ENCODE assay signal across 1 cellular context in genomic region chr2:67463810-67464209, GRCh38.
A peak's percentile ranks its signal among the peaks of the same experiment; 100 is the strongest.
TF ChIP-seq lines count a peak whose summit lies in the region.

No MANE protein-coding gene starts in this region.

TF ChIP-seq in HEK293, 187 proteins besides CTCF, POLR2A, EP300 and RAD21 (continued from another document):
- TF ChIP-seq, protein P1, sequence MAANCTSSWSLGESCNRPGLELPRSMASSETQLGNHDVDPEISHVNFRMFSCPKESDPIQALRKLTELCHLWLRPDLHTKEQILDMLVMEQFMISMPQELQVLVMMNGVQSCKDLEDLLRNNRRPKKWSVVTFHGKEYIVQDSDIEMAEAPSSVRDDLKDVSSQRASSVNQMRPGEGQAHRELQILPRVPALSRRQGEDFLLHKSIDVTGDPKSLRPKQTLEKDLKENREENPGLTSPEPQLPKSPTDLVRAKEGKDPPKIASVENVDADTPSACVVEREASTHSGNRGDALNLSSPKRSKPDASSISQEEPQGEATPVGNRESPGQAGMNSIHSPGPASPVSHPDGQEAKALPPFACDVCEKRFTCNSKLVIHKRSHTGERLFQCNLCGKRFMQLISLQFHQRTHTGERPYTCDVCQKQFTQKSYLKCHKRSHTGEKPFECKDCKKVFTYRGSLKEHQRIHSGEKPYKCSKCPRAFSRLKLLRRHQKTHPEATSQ (tag by site-specific recombination; IDR thresholded peaks at IDR 0.05) = no peak
- TF ChIP-seq ZNF146 (tag by site-specific recombination; IDR thresholded peaks at IDR 0.05) = no peak
- TF ChIP-seq ZFHX2 (tag by site-specific recombination; conservative IDR thresholded peaks at IDR 0.05) = no peak
- no peak for TF ChIP-seq ZNF133 (tag by site-specific recombination; IDR thresholded peaks at IDR 0.05)
- TF ChIP-seq ZSCAN23 (tag by site-specific recombination; IDR thresholded peaks at IDR 0.05) = 0 out of 2 replicates have a peak, but pooled peaks have one; percentile 28
- TF ChIP-seq ZNF830 (tag by site-specific recombination; IDR thresholded peaks at IDR 0.05; ENCODE audit: low read depth) = no peak
- no peak; the same call in 1 of the 2 replicates for TF ChIP-seq KLF7 (tag by site-specific recombination; IDR thresholded peaks at IDR 0.05; ENCODE audit: borderline replicate concordance)
- no peak for TF ChIP-seq ELK4 (IDR thresholded peaks at IDR 0.05; ENCODE audit: borderline replicate concordance, low read depth, low read length)
- no peak for TF ChIP-seq ZNF174 (tag by site-specific recombination; IDR thresholded peaks at IDR 0.05)
- TF ChIP-seq, protein P2, sequence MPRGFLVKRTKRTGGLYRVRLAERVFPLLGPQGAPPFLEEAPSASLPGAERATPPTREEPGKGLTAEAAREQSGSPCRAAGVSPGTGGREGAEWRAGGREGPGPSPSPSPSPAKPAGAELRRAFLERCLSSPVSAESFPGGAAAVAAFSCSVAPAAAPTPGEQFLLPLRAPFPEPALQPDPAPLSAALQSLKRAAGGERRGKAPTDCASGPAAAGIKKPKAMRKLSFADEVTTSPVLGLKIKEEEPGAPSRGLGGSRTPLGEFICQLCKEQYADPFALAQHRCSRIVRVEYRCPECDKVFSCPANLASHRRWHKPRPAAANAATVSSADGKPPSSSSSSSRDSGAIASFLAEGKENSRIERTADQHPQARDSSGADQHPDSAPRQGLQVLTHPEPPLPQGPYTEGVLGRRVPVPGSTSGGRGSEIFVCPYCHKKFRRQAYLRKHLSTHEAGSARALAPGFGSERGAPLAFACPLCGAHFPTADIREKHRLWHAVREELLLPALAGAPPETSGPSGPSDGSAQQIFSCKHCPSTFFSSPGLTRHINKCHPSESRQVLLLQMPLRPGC (tag by site-specific recombination; IDR thresholded peaks at IDR 0.05) = peak; percentile 89
- TF ChIP-seq ZNF114 (tag by site-specific recombination; IDR thresholded peaks at IDR 0.05) = no peak
- TF ChIP-seq ATF2 (tag by site-specific recombination; IDR thresholded peaks at IDR 0.05; ENCODE audit: low read depth) = no peak; the same call in 1 of the 2 replicates
- no peak for TF ChIP-seq ZNF621 (tag by site-specific recombination; IDR thresholded peaks at IDR 0.05)
- no peak for TF ChIP-seq SETDB1 (IDR thresholded peaks at IDR 0.05; ENCODE audit: insufficient read length, low read length)
- no peak for TF ChIP-seq ZNF37A (tag by site-specific recombination; IDR thresholded peaks at IDR 0.05)
- TF ChIP-seq REST (tag by site-specific recombination; IDR thresholded peaks at IDR 0.05) = no peak
- no peak for TF ChIP-seq ZNF24 (tag by site-specific recombination; IDR thresholded peaks at IDR 0.05)
- peak; percentile 95 for TF ChIP-seq HOXD13 (CRISPR knock-in tag; IDR thresholded peaks at IDR 0.05; ENCODE audit: borderline replicate concordance)
- no peak for TF ChIP-seq ZNF132 (tag by site-specific recombination; IDR thresholded peaks at IDR 0.05; ENCODE audit: borderline replicate concordance)
- TF ChIP-seq ZNF548 (tag by site-specific recombination; IDR thresholded peaks at IDR 0.05) = no peak
- peak; percentile 97 for TF ChIP-seq ZNF629 (tag by site-specific recombination; IDR thresholded peaks at IDR 0.05)
- no peak for TF ChIP-seq YY1 (tag by site-specific recombination; IDR thresholded peaks at IDR 0.05)
- TF ChIP-seq ZNF549 (tag by site-specific recombination; IDR thresholded peaks at IDR 0.05) = no peak
- TF ChIP-seq ZNF140 (tag by site-specific recombination; IDR thresholded peaks at IDR 0.05) = no peak
- TF ChIP-seq ZNF585B (tag by site-specific recombination; IDR thresholded peaks at IDR 0.05) = no peak
- peak; percentile 79 for TF ChIP-seq ZXDB (tag by site-specific recombination; IDR thresholded peaks at IDR 0.05)
- TF ChIP-seq ZNF701 (tag by site-specific recombination; IDR thresholded peaks at IDR 0.05) = no peak
- TF ChIP-seq ZNF248 (tag by site-specific recombination; IDR thresholded peaks at IDR 0.05) = no peak
- TF ChIP-seq ZNF266 (tag by site-specific recombination; IDR thresholded peaks at IDR 0.05; ENCODE audit: low read depth) = no peak
- peak; percentile 77; the same call in 1 of the 2 replicates for TF ChIP-seq PBX3 (CRISPR knock-in tag; IDR thresholded peaks at IDR 0.05)
- TF ChIP-seq PRDM4 (tag by site-specific recombination; IDR thresholded peaks at IDR 0.05) = no peak
- TF ChIP-seq, protein P3, sequence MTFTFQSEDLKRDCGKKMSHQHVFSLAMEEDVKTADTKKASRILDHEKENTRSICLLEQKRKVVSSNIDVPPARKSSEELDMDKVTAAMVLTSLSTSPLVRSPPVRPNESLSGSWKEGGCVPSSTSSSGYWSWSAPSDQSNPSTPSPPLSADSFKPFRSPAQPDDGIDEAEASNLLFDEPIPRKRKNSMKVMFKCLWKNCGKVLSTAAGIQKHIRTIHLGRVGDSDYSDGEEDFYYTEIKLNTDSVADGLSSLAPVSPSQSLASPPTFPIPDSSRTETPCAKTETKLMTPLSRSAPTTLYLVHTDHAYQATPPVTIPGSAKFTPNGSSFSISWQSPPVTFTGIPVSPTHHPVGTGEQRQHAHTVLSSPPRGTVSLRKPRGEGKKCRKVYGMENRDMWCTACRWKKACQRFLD (tag by site-specific recombination; IDR thresholded peaks at IDR 0.05) = no peak
